In genomic region chr15:83012038-83012490, GRCh38 we compare ENCODE assay signal across 1 cellular context.
TF ChIP-seq lines count a peak whose summit lies in the region.

No MANE protein-coding gene starts in this region.

TF ChIP-seq in K562, 482 proteins besides CTCF, POLR2A, EP300 and RAD21 (continued from another document):
- TF ChIP-seq, protein P1, sequence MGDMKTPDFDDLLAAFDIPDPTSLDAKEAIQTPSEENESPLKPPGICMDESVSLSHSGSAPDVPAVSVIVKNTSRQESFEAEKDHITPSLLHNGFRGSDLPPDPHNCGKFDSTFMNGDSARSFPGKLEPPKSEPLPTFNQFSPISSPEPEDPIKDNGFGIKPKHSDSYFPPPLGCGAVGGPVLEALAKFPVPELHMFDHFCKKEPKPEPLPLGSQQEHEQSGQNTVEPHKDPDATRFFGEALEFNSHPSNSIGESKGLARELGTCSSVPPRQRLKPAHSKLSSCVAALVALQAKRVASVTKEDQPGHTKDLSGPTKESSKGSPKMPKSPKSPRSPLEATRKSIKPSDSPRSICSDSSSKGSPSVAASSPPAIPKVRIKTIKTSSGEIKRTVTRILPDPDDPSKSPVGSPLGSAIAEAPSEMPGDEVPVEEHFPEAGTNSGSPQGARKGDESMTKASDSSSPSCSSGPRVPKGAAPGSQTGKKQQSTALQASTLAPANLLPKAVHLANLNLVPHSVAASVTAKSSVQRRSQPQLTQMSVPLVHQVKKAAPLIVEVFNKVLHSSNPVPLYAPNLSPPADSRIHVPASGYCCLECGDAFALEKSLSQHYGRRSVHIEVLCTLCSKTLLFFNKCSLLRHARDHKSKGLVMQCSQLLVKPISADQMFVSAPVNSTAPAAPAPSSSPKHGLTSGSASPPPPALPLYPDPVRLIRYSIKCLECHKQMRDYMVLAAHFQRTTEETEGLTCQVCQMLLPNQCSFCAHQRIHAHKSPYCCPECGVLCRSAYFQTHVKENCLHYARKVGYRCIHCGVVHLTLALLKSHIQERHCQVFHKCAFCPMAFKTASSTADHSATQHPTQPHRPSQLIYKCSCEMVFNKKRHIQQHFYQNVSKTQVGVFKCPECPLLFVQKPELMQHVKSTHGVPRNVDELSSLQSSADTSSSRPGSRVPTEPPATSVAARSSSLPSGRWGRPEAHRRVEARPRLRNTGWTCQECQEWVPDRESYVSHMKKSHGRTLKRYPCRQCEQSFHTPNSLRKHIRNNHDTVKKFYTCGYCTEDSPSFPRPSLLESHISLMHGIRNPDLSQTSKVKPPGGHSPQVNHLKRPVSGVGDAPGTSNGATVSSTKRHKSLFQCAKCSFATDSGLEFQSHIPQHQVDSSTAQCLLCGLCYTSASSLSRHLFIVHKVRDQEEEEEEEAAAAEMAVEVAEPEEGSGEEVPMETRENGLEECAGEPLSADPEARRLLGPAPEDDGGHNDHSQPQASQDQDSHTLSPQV (IDR thresholded peaks at IDR 0.05) = peak; percentile 76; the same call in 1 of the 2 replicates
- TF ChIP-seq UBTF (IDR thresholded peaks at IDR 0.05; ENCODE audit: borderline replicate concordance in 1 of 2, low read depth in 2 of 2, low read length in 2 of 2) (0 out of 4 replicates have a peak, but pooled peaks of 1 of the 2 experiments have one; percentile 4), KAT7 (CRISPR knock-in tag; IDR thresholded peaks at IDR 0.05; ENCODE audit: borderline replicate concordance) (0 out of 2 replicates have a peak, but pooled peaks have one; percentile 22), SMARCA5 (IDR thresholded peaks at IDR 0.05) (no peak), ZBTB33 (CRISPR knock-in tag; IDR thresholded peaks at IDR 0.05) (no peak), TEAD2 (tag; IDR thresholded peaks at IDR 0.05) (peak; percentile 43; the same call in 1 of the 2 replicates), HNRNPUL1 (IDR thresholded peaks at IDR 0.05; ENCODE audit: low read length) (no peak), ZNF561 (CRISPR knock-in tag; conservative IDR thresholded peaks at IDR 0.05) (no peak), LEF1 (IDR thresholded peaks at IDR 0.05) (peak; percentile 4; the same call in 1 of the 2 replicates), CBFA2T3 (IDR thresholded peaks at IDR 0.05) (0 out of 2 replicates have a peak, but pooled peaks have one; percentile 1), TAF7 (tag; IDR thresholded peaks at IDR 0.05) (no peak), TRIM28 (IDR thresholded peaks at IDR 0.05) (0 out of 2 replicates have a peak, but pooled peaks have one; percentile 25), PML (IDR thresholded peaks at IDR 0.05; ENCODE audit: low read length) (no peak), ZNF174 (CRISPR knock-in tag; IDR thresholded peaks at IDR 0.05) (no peak), U2AF2 (optimal IDR thresholded peaks at IDR 0.05; ENCODE audit: low read depth, low read length) (no peak), ARID4B (CRISPR knock-in tag; IDR thresholded peaks at IDR 0.05) (peak; percentile 72)
- TF ChIP-seq, protein P2, sequence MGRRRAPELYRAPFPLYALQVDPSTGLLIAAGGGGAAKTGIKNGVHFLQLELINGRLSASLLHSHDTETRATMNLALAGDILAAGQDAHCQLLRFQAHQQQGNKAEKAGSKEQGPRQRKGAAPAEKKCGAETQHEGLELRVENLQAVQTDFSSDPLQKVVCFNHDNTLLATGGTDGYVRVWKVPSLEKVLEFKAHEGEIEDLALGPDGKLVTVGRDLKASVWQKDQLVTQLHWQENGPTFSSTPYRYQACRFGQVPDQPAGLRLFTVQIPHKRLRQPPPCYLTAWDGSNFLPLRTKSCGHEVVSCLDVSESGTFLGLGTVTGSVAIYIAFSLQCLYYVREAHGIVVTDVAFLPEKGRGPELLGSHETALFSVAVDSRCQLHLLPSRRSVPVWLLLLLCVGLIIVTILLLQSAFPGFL (CRISPR knock-in tag; IDR thresholded peaks at IDR 0.05) = peak; percentile 45; the same call in 1 of the 2 replicates
- TF ChIP-seq, protein P3, sequence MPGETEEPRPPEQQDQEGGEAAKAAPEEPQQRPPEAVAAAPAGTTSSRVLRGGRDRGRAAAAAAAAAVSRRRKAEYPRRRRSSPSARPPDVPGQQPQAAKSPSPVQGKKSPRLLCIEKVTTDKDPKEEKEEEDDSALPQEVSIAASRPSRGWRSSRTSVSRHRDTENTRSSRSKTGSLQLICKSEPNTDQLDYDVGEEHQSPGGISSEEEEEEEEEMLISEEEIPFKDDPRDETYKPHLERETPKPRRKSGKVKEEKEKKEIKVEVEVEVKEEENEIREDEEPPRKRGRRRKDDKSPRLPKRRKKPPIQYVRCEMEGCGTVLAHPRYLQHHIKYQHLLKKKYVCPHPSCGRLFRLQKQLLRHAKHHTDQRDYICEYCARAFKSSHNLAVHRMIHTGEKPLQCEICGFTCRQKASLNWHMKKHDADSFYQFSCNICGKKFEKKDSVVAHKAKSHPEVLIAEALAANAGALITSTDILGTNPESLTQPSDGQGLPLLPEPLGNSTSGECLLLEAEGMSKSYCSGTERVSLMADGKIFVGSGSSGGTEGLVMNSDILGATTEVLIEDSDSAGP (CRISPR knock-in tag; IDR thresholded peaks at IDR 0.05) = 0 out of 2 replicates have a peak, but pooled peaks have one; percentile 9
TF ChIP-seq in K562: peak in this region for 30.
